8 cellular contexts compared by ENCODE assay signal in the genomic region with DNA sequence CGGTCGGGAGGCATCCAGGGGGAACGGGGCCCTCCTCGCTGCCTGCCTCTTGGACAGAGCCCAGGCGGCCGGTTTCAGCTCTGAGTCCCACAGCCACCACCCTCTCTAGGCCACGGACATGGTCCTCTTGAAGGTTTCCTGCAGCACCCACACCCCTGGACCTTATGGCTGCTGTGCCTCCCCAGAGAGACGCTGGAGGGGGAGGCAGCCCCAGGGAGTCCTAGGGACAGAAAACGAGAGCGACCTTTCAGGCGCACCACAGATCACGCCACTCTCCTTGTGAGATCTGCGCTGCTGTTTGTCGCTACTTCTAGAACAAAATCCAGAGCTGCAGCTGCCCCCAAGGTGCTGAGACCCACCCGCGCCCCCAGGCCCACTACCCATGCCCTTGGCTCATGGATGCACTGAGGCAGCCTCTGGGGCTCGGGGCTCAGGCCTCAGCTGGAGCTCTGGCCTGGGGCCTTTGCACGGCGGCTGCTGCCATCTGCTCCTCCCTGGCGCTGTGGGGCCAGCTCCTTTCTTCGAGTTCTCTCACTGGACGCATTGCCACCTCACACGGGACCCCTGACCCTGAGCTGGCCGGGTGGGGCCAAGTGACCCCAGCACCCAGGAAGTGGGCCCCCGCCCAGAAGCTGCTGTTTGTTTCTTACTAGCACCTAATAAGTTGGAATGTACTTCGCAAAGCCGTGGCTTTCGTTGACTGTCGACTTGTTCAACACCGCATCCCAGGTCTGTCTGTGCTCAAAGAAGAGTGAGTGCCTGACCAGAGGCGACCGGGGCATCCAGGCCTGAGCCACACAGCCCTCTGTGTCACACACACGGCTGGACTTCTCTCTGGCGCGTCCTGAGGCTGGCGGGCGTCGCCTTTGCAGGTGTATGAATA.
A peak's percentile ranks its signal among the peaks of the same experiment; 100 is the strongest.
DNase-seq lines count a peak whose midpoint lies in the region; ATAC-seq and TF ChIP-seq lines count a peak whose summit lies in the region.

No MANE protein-coding gene starts in this region.

- no peak overlapping the region for H3K4ac ChIP-seq in mesenchymal stem cell (ENCODE audit: low read depth in 1 of 2, low read length in 2 of 2)

- H3K27ac Mint-ChIP-seq in activated CD8-positive, alpha-beta T cell treated with anti-CD3 and anti-CD28 coated beads, Interleukin-2, amount 10 ng/mL, durations not matched to agents 7 days and 5 days = peak overlapping the region; percentile 43
- H3K27ac Mint-ChIP-seq in activated T-helper 1 cell treated with anti-CD3 and anti-CD28 coated beads, Interleukin-12 subunit alpha, Interleukin-12 subunit beta, Interleukin-2, Interleukin-4 antibody, amounts not matched to agents 30 ng/mL and 10 ng/mL and 1 ng/mL, durations not matched to agents 14 hours and 24 hours and 36 hours = no peak overlapping the region

- in situ Hi-C loops in brain microvascular endothelial cell (cut with HindIII; ENCODE audit: low pct_ligation_motif_present, low sequenced_read_pairs) = no loop called here

- H3K14ac ChIP-seq in mesenchymal stem cell (ENCODE audit: low read length in 2 of 2) = no peak overlapping the region

- H3K4me2 ChIP-seq in DND-41 (ENCODE audit: insufficient read depth, low read length) (no peak overlapping the region), mesenchymal stem cell (ENCODE audit: low read length, poor library complexity, severe bottlenecking) (no peak overlapping the region)

- no peak overlapping the region for H2BK120ac ChIP-seq in mesenchymal stem cell (ENCODE audit: low read depth, low read length)

- no peaks in the 10 kb centered on the region for H3K79me1 ChIP-seq in mesenchymal stem cell (replicated peaks; ENCODE audit: low read length, poor library complexity, severe bottlenecking)

- WGBS in mesenchymal stem cell = 93% methylated on average over 36 of the region's 38 CpGs

- no peak overlapping the region for H2BK12ac ChIP-seq in mesenchymal stem cell (ENCODE audit: low read length in 2 of 2)

- CTCF ChIA-PET in activated CD8-positive, alpha-beta T cell treated with anti-CD3 and anti-CD28 coated beads, Interleukin-2, amount 10 ng/mL, durations not matched to agents 7 days and 5 days (lab: Charles Lee) = no interaction called here

- H3K27me3 ChIP-seq in DND-41 (ENCODE audit: insufficient read depth, low read length, poor library complexity) = peaks cover under 1% of the 10 kb centered on the region
- peaks cover 0 to 7% of the 10 kb centered on the region in 2 experiments for H3K27me3 ChIP-seq in mesenchymal stem cell (ENCODE audit: control insufficient read depth in 1 of 2, insufficient read depth in 1 of 2, low read length in 2 of 2)
- H3K27me3 ChIP-seq in brain microvascular endothelial cell (replicated peaks) = no peaks in the 10 kb centered on the region

- no peak overlapping the region for H2AK5ac ChIP-seq in mesenchymal stem cell (ENCODE audit: low read length, severe bottlenecking)

- no peak for TF ChIP-seq CTCF in C4-2B (conservative IDR thresholded peaks at IDR 0.05)
- no peak for TF ChIP-seq CTCF in DND-41 (IDR thresholded peaks at IDR 0.05; ENCODE audit: borderline replicate concordance, extremely low read depth, low read length, poor library complexity, severe bottlenecking)
- no peak for TF ChIP-seq CTCF in brain microvascular endothelial cell (IDR thresholded peaks at IDR 0.05; ENCODE audit: low read depth, low read length, missing control alignments)

- intact Hi-C loops in activated T-helper 1 cell treated with anti-CD3 and anti-CD28 coated beads, Interleukin-12 subunit alpha, Interleukin-12 subunit beta, Interleukin-2, Interleukin-4 antibody, amounts not matched to agents 30 ng/mL and 10 ng/mL and 1 ng/mL, durations not matched to agents 14 hours and 24 hours and 36 hours (cut with micrococcal nuclease) = no loop called here

- H2BK15ac ChIP-seq in mesenchymal stem cell (ENCODE audit: low read depth, poor library complexity, severe bottlenecking) = no peak overlapping the region

- POLR2A ChIA-PET in activated CD8-positive, alpha-beta T cell treated with anti-CD3 and anti-CD28 coated beads, Interleukin-2, amount 10 ng/mL, durations not matched to agents 7 days and 5 days (lab: Charles Lee) = no interaction called here

- peak overlapping the region; percentile 87 for H3K27ac ChIP-seq in C4-2B
- H3K27ac ChIP-seq in DND-41 (ENCODE audit: low read length) = no peak overlapping the region
- no peak overlapping the region for H3K27ac ChIP-seq in mesenchymal stem cell (ENCODE audit: low read length, poor library complexity, severe bottlenecking)
- H3K27ac ChIP-seq in brain microvascular endothelial cell = no peak overlapping the region

- no peak overlapping the region for H2BK5ac ChIP-seq in mesenchymal stem cell (ENCODE audit: low read depth, low read length, poor library complexity, severe bottlenecking)

- no peak overlapping the region for H4K91ac ChIP-seq in mesenchymal stem cell (ENCODE audit: low read length)

- no peak overlapping the region for H3K4me3 ChIP-seq in DND-41 (ENCODE audit: low read depth in 1 of 2, low read length in 2 of 2)
- no peak overlapping the region for H3K4me3 ChIP-seq in mesenchymal stem cell (ENCODE audit: insufficient read depth in 1 of 2, low read depth in 1 of 2, low read length in 2 of 2)
- no peak overlapping the region for H3K4me3 ChIP-seq in brain microvascular endothelial cell (ENCODE audit: low read depth, low read length)

- no peaks in the 10 kb centered on the region for H4K20me1 ChIP-seq in DND-41 (ENCODE audit: insufficient read depth, low read length)

- H3K18ac ChIP-seq in mesenchymal stem cell (ENCODE audit: low read depth in 1 of 2, low read length in 2 of 2) = no peak overlapping the region

- H3K4me1 ChIP-seq in DND-41 (ENCODE audit: insufficient read depth, low read length) = no peaks in the 10 kb centered on the region
- H3K4me1 ChIP-seq in mesenchymal stem cell (ENCODE audit: control insufficient read depth, insufficient read depth, low read depth, low read length) = no peaks in the 10 kb centered on the region

- no peak overlapping the region for H3K9ac ChIP-seq in DND-41 (ENCODE audit: low read depth, low read length)
- no peak overlapping the region for H3K9ac ChIP-seq in mesenchymal stem cell (ENCODE audit: low read length)

- no peak for DNase-seq in DND-41
- DNase-seq in activated CD8-positive, alpha-beta T cell treated with anti-CD3 and anti-CD28 coated beads, Interleukin-2, amount 10 ng/mL, durations not matched to agents 7 days and 5 days = peak; percentile 27
- DNase-seq in mesenchymal stem cell = peak; percentile 5
- DNase-seq in dermis blood vessel endothelial cell = no peak
- no peak for DNase-seq in activated T-helper 1 cell treated with anti-CD3 and anti-CD28 coated beads, Interleukin-12 subunit alpha, Interleukin-12 subunit beta, Interleukin-2, Interleukin-4 antibody, amounts not matched to agents 30 ng/mL and 10 ng/mL and 1 ng/mL, durations not matched to agents 14 hours and 24 hours and 36 hours (ENCODE audit: low spot score)
- no peak for DNase-seq in brain microvascular endothelial cell
- no peak for DNase-seq in SKM-1 (lab: John Stamatoyannopoulos, UW; ENCODE audit: unreplicated experiment)

- H3K27me3 Mint-ChIP-seq in activated CD8-positive, alpha-beta T cell treated with anti-CD3 and anti-CD28 coated beads, Interleukin-2, amount 10 ng/mL, durations not matched to agents 7 days and 5 days (ENCODE audit: low read depth) = peaks cover 7% of the 10 kb centered on the region
- H3K27me3 Mint-ChIP-seq in activated T-helper 1 cell treated with anti-CD3 and anti-CD28 coated beads, Interleukin-12 subunit alpha, Interleukin-12 subunit beta, Interleukin-2, Interleukin-4 antibody, amounts not matched to agents 30 ng/mL and 10 ng/mL and 1 ng/mL, durations not matched to agents 14 hours and 24 hours and 36 hours (ENCODE audit: insufficient read depth) = no peaks in the 10 kb centered on the region

- no peaks in the 10 kb centered on the region for H3K9me3 Mint-ChIP-seq in activated CD8-positive, alpha-beta T cell treated with anti-CD3 and anti-CD28 coated beads, Interleukin-2, amount 10 ng/mL, durations not matched to agents 7 days and 5 days (ENCODE audit: insufficient read depth)
- H3K9me3 Mint-ChIP-seq in activated T-helper 1 cell treated with anti-CD3 and anti-CD28 coated beads, Interleukin-12 subunit alpha, Interleukin-12 subunit beta, Interleukin-2, Interleukin-4 antibody, amounts not matched to agents 30 ng/mL and 10 ng/mL and 1 ng/mL, durations not matched to agents 14 hours and 24 hours and 36 hours = peaks cover 7% of the 10 kb centered on the region

- H3K4me1 Mint-ChIP-seq in activated CD8-positive, alpha-beta T cell treated with anti-CD3 and anti-CD28 coated beads, Interleukin-2, amount 10 ng/mL, durations not matched to agents 7 days and 5 days (ENCODE audit: low read depth) = peaks cover 9% of the 10 kb centered on the region
- H3K4me1 Mint-ChIP-seq in activated T-helper 1 cell treated with anti-CD3 and anti-CD28 coated beads, Interleukin-12 subunit alpha, Interleukin-12 subunit beta, Interleukin-2, Interleukin-4 antibody, amounts not matched to agents 30 ng/mL and 10 ng/mL and 1 ng/mL, durations not matched to agents 14 hours and 24 hours and 36 hours (ENCODE audit: low read depth) = no peaks in the 10 kb centered on the region

- H3K23ac ChIP-seq in mesenchymal stem cell (ENCODE audit: low read length in 2 of 2) = no peak overlapping the region

- no peak overlapping the region for H3K4me3 Mint-ChIP-seq in activated CD8-positive, alpha-beta T cell treated with anti-CD3 and anti-CD28 coated beads, Interleukin-2, amount 10 ng/mL, durations not matched to agents 7 days and 5 days
- H3K4me3 Mint-ChIP-seq in activated T-helper 1 cell treated with anti-CD3 and anti-CD28 coated beads, Interleukin-12 subunit alpha, Interleukin-12 subunit beta, Interleukin-2, Interleukin-4 antibody, amounts not matched to agents 30 ng/mL and 10 ng/mL and 1 ng/mL, durations not matched to agents 14 hours and 24 hours and 36 hours = no peak overlapping the region

- H2AFZ ChIP-seq in DND-41 (ENCODE audit: low read depth, low read length) (no peak overlapping the region), mesenchymal stem cell (ENCODE audit: low read depth, low read length) (no peak overlapping the region)

- H4K8ac ChIP-seq in mesenchymal stem cell (ENCODE audit: low read length) = no peak overlapping the region

- peak; percentile 55; the same call in 2 of the 3 replicates for ATAC-seq in DND-41 (ENCODE audit: insufficient read depth, low read depth)
- ATAC-seq in activated CD8-positive, alpha-beta T cell treated with anti-CD3 and anti-CD28 coated beads, Interleukin-2, amount 10 ng/mL, durations not matched to agents 7 days and 5 days = peak; percentile 68

- peaks cover 2% of the 10 kb centered on the region for H3K36me3 Mint-ChIP-seq in activated CD8-positive, alpha-beta T cell treated with anti-CD3 and anti-CD28 coated beads, Interleukin-2, amount 10 ng/mL, durations not matched to agents 7 days and 5 days (ENCODE audit: low read depth)
- H3K36me3 Mint-ChIP-seq in activated T-helper 1 cell treated with anti-CD3 and anti-CD28 coated beads, Interleukin-12 subunit alpha, Interleukin-12 subunit beta, Interleukin-2, Interleukin-4 antibody, amounts not matched to agents 30 ng/mL and 10 ng/mL and 1 ng/mL, durations not matched to agents 14 hours and 24 hours and 36 hours (ENCODE audit: low read depth) = no peaks in the 10 kb centered on the region

- H3K36me3 ChIP-seq in DND-41 (ENCODE audit: insufficient read depth, low read length) (no peaks in the 10 kb centered on the region), mesenchymal stem cell (ENCODE audit: control insufficient read depth in 1 of 2, insufficient read depth in 2 of 2, low read depth in 1 of 2, low read length in 2 of 2) (no peaks in the 10 kb centered on the region), brain microvascular endothelial cell (replicated peaks) (no peaks in the 10 kb centered on the region)

- no peaks in the 10 kb centered on the region for H3K9me3 ChIP-seq in DND-41 (ENCODE audit: insufficient read depth, low read length, severe bottlenecking)
- H3K9me3 ChIP-seq in mesenchymal stem cell (ENCODE audit: control insufficient read depth, low read length) = no peaks in the 10 kb centered on the region

- no peaks in the 10 kb centered on the region for H3K79me2 ChIP-seq in DND-41 (ENCODE audit: insufficient read depth, low read length)

Comparison
In these comparisons a context has a peak if more than half of its experiments do, and no peak if none do; other contexts are left out.
1. DNase-seq: peak in activated CD8-positive, alpha-beta T cell treated with anti-CD3 and anti-CD28 coated beads, Interleukin-2, amount 10 ng/mL, durations not matched to agents 7 days and 5 days (single experiment) and mesenchymal stem cell (single experiment); none in DND-41 (single experiment), dermis blood vessel endothelial cell (single experiment), activated T-helper 1 cell treated with anti-CD3 and anti-CD28 coated beads, Interleukin-12 subunit alpha, Interleukin-12 subunit beta, Interleukin-2, Interleukin-4 antibody, amounts not matched to agents 30 ng/mL and 10 ng/mL and 1 ng/mL, durations not matched to agents 14 hours and 24 hours and 36 hours (single experiment), brain microvascular endothelial cell (single experiment) and SKM-1 (single experiment).